ENCODE assay signal across 19 cellular contexts in genomic region chr5:16505904-16506303, GRCh38. TPM values are rescaled to one million over a fixed set of nuclear protein-coding genes. Genes with fewer than 3 reads are reported as not detected.
DNase-seq lines count a peak whose midpoint lies in the region; ATAC-seq and TF ChIP-seq lines count a peak whose summit lies in the region.
"Had no signal": no experiment of that assay in that cellular context is flagged by ENCODE, and none has a peak within 500 bp of the region (broad histone marks: within the 10 kb centered on the region; RNA-seq: fewer than 3 reads in every experiment).

No MANE protein-coding gene starts in this region.

- no peak for DNase-seq in dorsolateral prefrontal cortex
- DNase-seq in left ventricle myocardium superior: no peak
- DNase-seq in psoas muscle: peak in 1 of 2 donors; percentile 53
- no peak for DNase-seq in NCI-H748 (lab: John Stamatoyannopoulos, UW; ENCODE audit: unreplicated experiment)
- DNase-seq in cortex of kidney (lab: John Stamatoyannopoulos, UW): no peak
- DNase-seq in activated effector memory CD4-positive, alpha-beta T cell treated with anti-CD3 and anti-CD28 coated beads, Interleukin-2, amount 50 U/mL, for 16 hours: no peak
- DNase-seq: C1 segment of cervical spinal cord; CD4-positive, alpha-beta memory T cell; COR-L47; H9; KBM-7; MV-4-11; NCI-H1105; NCI-H146; NCI-H1930; NCI-H446; NCI-H526 treated with DMSO at 0.1 percent for 48 hours; SHP77 treated with DMSO at 0.1 percent for 48 hours had no signal

- H3K4me3 ChIP-seq in dorsolateral prefrontal cortex (no peak overlapping the region), psoas muscle (peak overlapping the region; percentile 68)

- peak overlapping the region; percentile 9 for H3K27ac ChIP-seq in angular gyrus (ENCODE audit: low read depth, low read length)
- peak overlapping the region in 48 of 59 donors; percentile 2 to 73 (median 46) for H3K27ac ChIP-seq in dorsolateral prefrontal cortex
- H3K27ac ChIP-seq in psoas muscle: peak overlapping the region; percentile 95

- intact Hi-C loops in dorsolateral prefrontal cortex (cut with DNase I) (no loop called here), left ventricle myocardium superior (cut with micrococcal nuclease) (no loop called here), psoas muscle (cut with DNase I) (loop anchor here in 1 of 2 donors (5.0 kb wide), 1 partner anchor 41 kb away; no protein-coding TSS in a partner anchor)

- ATAC-seq in left ventricle myocardium superior: peak; percentile 4
- ATAC-seq in psoas muscle: no peak

- WGBS in psoas muscle, 3 donors: 30 to 52% (median 33%) methylated on average over 6 of the region's 6 CpGs

- peaks cover 29% of the 10 kb centered on the region for H3K4me1 ChIP-seq in psoas muscle

- no peaks in the 10 kb centered on the region for H3K27me3 ChIP-seq in dorsolateral prefrontal cortex
- no peaks in the 10 kb centered on the region for H3K27me3 ChIP-seq in psoas muscle (ENCODE audit: insufficient read depth in 3 of 3, low read length in 2 of 3)

- TF ChIP-seq CTCF in dorsolateral prefrontal cortex (IDR thresholded peaks at IDR 0.05 in 54 of 56, conservative IDR thresholded peaks at IDR 0.05 in 2 of 56; ENCODE audit: low read depth in 1 of 56, partially characterized antibody in 56 of 56) (no peak), psoas muscle (IDR thresholded peaks at IDR 0.05) (no peak)

- H3K36me3 ChIP-seq in psoas muscle (ENCODE audit: insufficient read depth in 1 of 2, low read depth in 1 of 2): peaks cover 0 to 14% of the 10 kb centered on the region in 2 donors

- no peaks in the 10 kb centered on the region for H3K9me3 ChIP-seq in psoas muscle

RNA-seq across cellular contexts. Expression of gene ZNF622, which starts 40.3 kb away (rescaled TPM):
- 10 to 100 TPM; 18.1 to 43.6 (median 33.3) TPM for total RNA-seq in dorsolateral prefrontal cortex
- total RNA-seq in left ventricle myocardium superior: 58.4 TPM
- total RNA-seq in psoas muscle: 10 to 100 TPM; 11.8 to 77.2 (median 24.7) TPM
- 100 to 1,000 TPM in 1 of 3 donors, 10 to 100 TPM in 2; 43.5 to 142 (median 75.8) TPM for polyA plus RNA-seq in psoas muscle

Comparison
In these comparisons a context has a peak if more than half of its experiments do, and no peak if none do; other contexts are left out.
1. H3K27ac ChIP-seq: peak in every context shown above with its lines; median percentile 95 in psoas muscle; 46 in dorsolateral prefrontal cortex; 9 in angular gyrus.